Comparison of ENCODE assay signal across 1 cellular context in genomic region chr5:149466457-149466972, GRCh38.
TF ChIP-seq lines count a peak whose summit lies in the region.

No MANE protein-coding gene starts in this region.

TF ChIP-seq in K562, 482 proteins besides CTCF, POLR2A, EP300 and RAD21 (continued from another document):
- peak; percentile 74; the same call in 1 of the 2 replicates for TF ChIP-seq CREB3L1 (IDR thresholded peaks at IDR 0.05; ENCODE audit: borderline replicate concordance, low read depth)
- TF ChIP-seq DPF2 (IDR thresholded peaks at IDR 0.05): peak; percentile 90
- TF ChIP-seq, protein P1, sequence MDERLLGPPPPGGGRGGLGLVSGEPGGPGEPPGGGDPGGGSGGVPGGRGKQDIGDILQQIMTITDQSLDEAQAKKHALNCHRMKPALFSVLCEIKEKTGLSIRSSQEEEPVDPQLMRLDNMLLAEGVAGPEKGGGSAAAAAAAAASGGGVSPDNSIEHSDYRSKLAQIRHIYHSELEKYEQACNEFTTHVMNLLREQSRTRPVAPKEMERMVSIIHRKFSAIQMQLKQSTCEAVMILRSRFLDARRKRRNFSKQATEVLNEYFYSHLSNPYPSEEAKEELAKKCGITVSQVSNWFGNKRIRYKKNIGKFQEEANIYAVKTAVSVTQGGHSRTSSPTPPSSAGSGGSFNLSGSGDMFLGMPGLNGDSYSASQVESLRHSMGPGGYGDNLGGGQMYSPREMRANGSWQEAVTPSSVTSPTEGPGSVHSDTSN (CRISPR knock-in tag; IDR thresholded peaks at IDR 0.05; ENCODE audit: low read depth): no peak
- TF ChIP-seq, protein P1 (tag; conservative IDR thresholded peaks at IDR 0.05; ENCODE audit: low read depth): peak; percentile 93
- TF ChIP-seq MAFK (IDR thresholded peaks at IDR 0.05; ENCODE audit: low read length): peak; percentile 41
- 0 out of 2 replicates have a peak, but pooled peaks have one; percentile 37 for TF ChIP-seq HDAC8 (tag; IDR thresholded peaks at IDR 0.05)
TF ChIP-seq in K562: peak in this region for 95.
